In genomic region chr20:62269871-62270270, GRCh38 we compare ENCODE assay signal across 2 cellular contexts.
TF ChIP-seq lines count a peak whose summit lies in the region.

No MANE protein-coding gene starts in this region.

TF ChIP-seq in GM23338, 12 proteins besides CTCF, POLR2A, EP300 and RAD21 (continued from another document):
- no peak for TF ChIP-seq REST (IDR thresholded peaks at IDR 0.05; ENCODE audit: unreplicated experiment)
- TF ChIP-seq, protein P1, sequence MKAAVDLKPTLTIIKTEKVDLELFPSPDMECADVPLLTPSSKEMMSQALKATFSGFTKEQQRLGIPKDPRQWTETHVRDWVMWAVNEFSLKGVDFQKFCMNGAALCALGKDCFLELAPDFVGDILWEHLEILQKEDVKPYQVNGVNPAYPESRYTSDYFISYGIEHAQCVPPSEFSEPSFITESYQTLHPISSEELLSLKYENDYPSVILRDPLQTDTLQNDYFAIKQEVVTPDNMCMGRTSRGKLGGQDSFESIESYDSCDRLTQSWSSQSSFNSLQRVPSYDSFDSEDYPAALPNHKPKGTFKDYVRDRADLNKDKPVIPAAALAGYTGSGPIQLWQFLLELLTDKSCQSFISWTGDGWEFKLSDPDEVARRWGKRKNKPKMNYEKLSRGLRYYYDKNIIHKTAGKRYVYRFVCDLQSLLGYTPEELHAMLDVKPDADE (IDR thresholded peaks at IDR 0.05) = no peak
- TF ChIP-seq JUNB (IDR thresholded peaks at IDR 0.05; ENCODE audit: unreplicated experiment) = no peak
- no peak for TF ChIP-seq EZH2phosphoT487 (IDR thresholded peaks at IDR 0.05; ENCODE audit: unreplicated experiment)
- no peak for TF ChIP-seq CREB1 (CRISPR knock-in tag; IDR thresholded peaks at IDR 0.05; ENCODE audit: low read depth)
- no peak for TF ChIP-seq ZNF114 (CRISPR knock-in tag; IDR thresholded peaks at IDR 0.05)

TF ChIP-seq in WTC11, 78 proteins besides CTCF, POLR2A, EP300 and RAD21 (continued from another document):
- TF ChIP-seq, protein P2, sequence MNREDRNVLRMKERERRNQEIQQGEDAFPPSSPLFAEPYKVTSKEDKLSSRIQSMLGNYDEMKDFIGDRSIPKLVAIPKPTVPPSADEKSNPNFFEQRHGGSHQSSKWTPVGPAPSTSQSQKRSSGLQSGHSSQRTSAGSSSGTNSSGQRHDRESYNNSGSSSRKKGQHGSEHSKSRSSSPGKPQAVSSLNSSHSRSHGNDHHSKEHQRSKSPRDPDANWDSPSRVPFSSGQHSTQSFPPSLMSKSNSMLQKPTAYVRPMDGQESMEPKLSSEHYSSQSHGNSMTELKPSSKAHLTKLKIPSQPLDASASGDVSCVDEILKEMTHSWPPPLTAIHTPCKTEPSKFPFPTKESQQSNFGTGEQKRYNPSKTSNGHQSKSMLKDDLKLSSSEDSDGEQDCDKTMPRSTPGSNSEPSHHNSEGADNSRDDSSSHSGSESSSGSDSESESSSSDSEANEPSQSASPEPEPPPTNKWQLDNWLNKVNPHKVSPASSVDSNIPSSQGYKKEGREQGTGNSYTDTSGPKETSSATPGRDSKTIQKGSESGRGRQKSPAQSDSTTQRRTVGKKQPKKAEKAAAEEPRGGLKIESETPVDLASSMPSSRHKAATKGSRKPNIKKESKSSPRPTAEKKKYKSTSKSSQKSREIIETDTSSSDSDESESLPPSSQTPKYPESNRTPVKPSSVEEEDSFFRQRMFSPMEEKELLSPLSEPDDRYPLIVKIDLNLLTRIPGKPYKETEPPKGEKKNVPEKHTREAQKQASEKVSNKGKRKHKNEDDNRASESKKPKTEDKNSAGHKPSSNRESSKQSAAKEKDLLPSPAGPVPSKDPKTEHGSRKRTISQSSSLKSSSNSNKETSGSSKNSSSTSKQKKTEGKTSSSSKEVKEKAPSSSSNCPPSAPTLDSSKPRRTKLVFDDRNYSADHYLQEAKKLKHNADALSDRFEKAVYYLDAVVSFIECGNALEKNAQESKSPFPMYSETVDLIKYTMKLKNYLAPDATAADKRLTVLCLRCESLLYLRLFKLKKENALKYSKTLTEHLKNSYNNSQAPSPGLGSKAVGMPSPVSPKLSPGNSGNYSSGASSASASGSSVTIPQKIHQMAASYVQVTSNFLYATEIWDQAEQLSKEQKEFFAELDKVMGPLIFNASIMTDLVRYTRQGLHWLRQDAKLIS (CRISPR knock-in tag; IDR thresholded peaks at IDR 0.05; ENCODE audit: borderline replicate concordance) = no peak
- TF ChIP-seq ZNF263 (CRISPR knock-in tag; IDR thresholded peaks at IDR 0.05; ENCODE audit: low read depth) = no peak
- no peak for TF ChIP-seq NFATC4 (CRISPR knock-in tag; IDR thresholded peaks at IDR 0.05)
TF ChIP-seq in WTC11: peak in this region for 0.
